ENCODE assay signal across 11 cellular contexts in the genomic region with DNA sequence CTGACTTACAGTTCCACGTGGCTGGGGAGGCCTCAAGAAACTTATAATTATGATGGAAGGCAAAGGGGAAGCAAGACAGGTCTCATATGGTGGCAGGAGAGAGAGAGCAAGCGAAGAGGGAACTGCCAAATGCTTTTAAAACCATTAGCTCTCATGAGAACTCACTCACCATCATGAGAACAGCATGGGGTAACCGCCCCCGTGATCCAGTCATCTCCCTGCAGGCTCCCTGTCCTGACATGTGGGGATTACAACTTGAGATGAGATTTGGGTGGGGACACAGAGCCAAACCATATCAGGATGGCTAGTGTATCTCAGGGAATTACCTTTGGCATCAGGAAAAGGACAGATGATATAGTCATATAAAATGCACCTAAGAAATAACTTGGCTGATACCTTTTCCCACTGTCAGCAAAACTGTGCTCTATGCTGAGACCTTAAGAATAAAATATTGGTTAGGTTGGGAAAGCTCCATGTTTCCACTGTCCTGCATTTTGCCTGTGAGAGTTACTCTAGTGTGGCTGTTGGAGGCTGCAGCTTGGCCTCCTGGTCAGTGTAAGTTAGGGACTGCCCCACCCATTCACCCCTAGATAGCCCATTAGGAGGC.
DNase-seq lines count a peak whose midpoint lies in the region; FAIRE-seq and TF ChIP-seq lines count a peak whose summit lies in the region.
"Had no signal": no experiment of that assay in that cellular context is flagged by ENCODE, and none has a peak within 500 bp of the region (broad histone marks: within the 10 kb centered on the region; RNA-seq: fewer than 3 reads in every experiment).

No MANE protein-coding gene starts in this region.

- no peak overlapping the region for H3K9ac ChIP-seq in H1 (replicated peaks in 1 of 4; ENCODE audit: extremely low read depth in 1 of 4, low read depth in 3 of 4, low read length in 3 of 4)
- no peak overlapping the region for H3K9ac ChIP-seq in subcutaneous abdominal adipose tissue (ENCODE audit: low read length in 5 of 5)
- H3K9ac ChIP-seq: SK-N-SH had no signal

- TF ChIP-seq CTCF in H1 (IDR thresholded peaks at IDR 0.05; ENCODE audit: control extremely low read depth in 1 of 3, insufficient read depth in 1 of 3, low read depth in 1 of 3, low read length in 3 of 3), result no peak

- no peak overlapping the region for H2BK20ac ChIP-seq in H1 (ENCODE audit: low read length)

- no peak overlapping the region for H2BK5ac ChIP-seq in H1 (ENCODE audit: low read depth, low read length)

- H2AK5ac ChIP-seq in H1 (ENCODE audit: low read depth, low read length), result no peak overlapping the region

- no peak overlapping the region; the same call in 1 of the 2 replicates for H3K18ac ChIP-seq in H1 (ENCODE audit: extremely low read depth, low read length)

- no peak overlapping the region for H3K14ac ChIP-seq in H1 (ENCODE audit: insufficient read length)

- H3K79me2 ChIP-seq in H1 (ENCODE audit: control insufficient read depth in 1 of 2, insufficient read depth in 2 of 2, low read length in 2 of 2), result no peaks in the 10 kb centered on the region

- no peak overlapping the region for H3K23ac ChIP-seq in H1 (ENCODE audit: insufficient read length)

- TF ChIP-seq EP300 in H1 (IDR thresholded peaks at IDR 0.05; ENCODE audit: borderline replicate concordance in 1 of 2, low read depth in 2 of 2, low read length in 2 of 2), result no peak

- TF ChIP-seq RAD21 in H1 (IDR thresholded peaks at IDR 0.05 in 1 of 2, conservative IDR thresholded peaks at IDR 0.05 in 1 of 2; ENCODE audit: low read depth in 2 of 2, low read length in 2 of 2), result no peak

- H3K4me3 ChIP-seq in MG63 (no peak overlapping the region), H1 (ENCODE audit: extremely low read depth in 1 of 4, insufficient read depth in 2 of 4, low read depth in 3 of 4, low read length in 4 of 4) (no peak overlapping the region), subcutaneous abdominal adipose tissue (ENCODE audit: low read depth in 1 of 5, low read length in 5 of 5) (no peak overlapping the region)

- no peak overlapping the region for H2BK15ac ChIP-seq in H1 (ENCODE audit: low read length)

- no peak overlapping the region for H4K8ac ChIP-seq in H1 (ENCODE audit: extremely low read depth, insufficient read depth, low read length)

- no peaks in the 10 kb centered on the region for H3K23me2 ChIP-seq in H1 (ENCODE audit: low read depth, low read length)

- POLR2A ChIA-PET in H1 (lab: Charles Lee; ENCODE audit: partially characterized antibody), result no interaction called here

- H4K20me1 ChIP-seq in H1 (replicated peaks in 1 of 2; ENCODE audit: control insufficient read depth in 1 of 2, insufficient read depth in 2 of 2, low read length in 2 of 2), result peaks cover 3% of the 10 kb centered on the region in 2 experiments

- FAIRE-seq in H1 (lab: Jason Lieb, UNC), result no peak

- H4K5ac ChIP-seq in H1 (ENCODE audit: insufficient read length, low read depth, low read length), result no peak overlapping the region

- WGBS in H1 (ENCODE audit: extremely low coverage in 1 of 2, insufficient coverage in 1 of 2, insufficient read length in 1 of 2, insufficient replicate concordance in 2 of 2, low coverage in 1 of 2, low lambda C conversion rate in 2 of 2, missing lambda C conversion rate in 1 of 2), 2 experiments, result 73% methylated on average over 4 of the region's 4 CpGs; no CpG with 5 or more reads in 1 of the 2 experiments

- H2BK12ac ChIP-seq in H1 (ENCODE audit: low read depth, low read length), result no peak overlapping the region

- peaks cover 18% of the 10 kb centered on the region for H3K36me3 ChIP-seq in MG63
- no peaks in the 10 kb centered on the region for H3K36me3 ChIP-seq in H1 (ENCODE audit: control insufficient read depth in 2 of 4, insufficient read depth in 4 of 4, low read length in 3 of 4)
- peaks cover 0 to 7% (median 0%) of the 10 kb centered on the region in 5 donors for H3K36me3 ChIP-seq in subcutaneous abdominal adipose tissue (ENCODE audit: control insufficient read depth in 5 of 5, insufficient read depth in 5 of 5, low read length in 5 of 5)

- H3K4me1 ChIP-seq in H1 (replicated peaks in 1 of 4; ENCODE audit: control insufficient read depth in 3 of 4, insufficient read depth in 4 of 4, low read length in 3 of 4), result peaks cover 7 to 18% (median 13%) of the 10 kb centered on the region in 4 experiments; a peak in 6 of 7 replicates
- H3K4me1 ChIP-seq in subcutaneous abdominal adipose tissue (ENCODE audit: control insufficient read depth in 5 of 5, insufficient read depth in 5 of 5, low read length in 5 of 5), result peaks cover 21 to 58% (median 46%) of the 10 kb centered on the region in 5 donors

- no peak overlapping the region for H2AFZ ChIP-seq in H1 (ENCODE audit: low read length)

- H3K56ac ChIP-seq in H1 (replicated peaks; ENCODE audit: insufficient read length, low read depth, low read length), result no peak overlapping the region

- no peak for TF ChIP-seq POLR2A in H1 (IDR thresholded peaks at IDR 0.05; ENCODE audit: control extremely low read depth in 1 of 2, low read depth in 2 of 2, low read length in 2 of 2)

- H3K4ac ChIP-seq in H1 (replicated peaks; ENCODE audit: insufficient read length, low read depth, low read length), result no peak overlapping the region

- H3K4me2 ChIP-seq in H1 (ENCODE audit: insufficient read depth in 1 of 2, low read depth in 2 of 2, low read length in 2 of 2), result no peak overlapping the region
- H3K4me2 ChIP-seq: SK-N-SH had no signal

- peak; percentile 25 for DNase-seq in Daoy (ENCODE audit: low read depth)
- peak; percentile 41 for DNase-seq in MG63
- DNase-seq in H1 (ENCODE audit: low read depth in 1 of 2, low spot score in 2 of 2), result no peak
- no peak for DNase-seq in NCI-H187 treated with DMSO at 0.1 percent for 48 hours (lab: John Stamatoyannopoulos, UW)
- no peak for DNase-seq in cardiac septum (ENCODE audit: low spot score)
- DNase-seq in NCI-H2196 treated with DMSO at 0.1 percent for 48 hours (lab: John Stamatoyannopoulos, UW; ENCODE audit: unreplicated experiment), result no peak
- DNase-seq: NCI-H1436 treated with DMSO at 0.1 percent for 48 hours, NCI-H2081 treated with DMSO at 0.1 percent for 48 hours, NCI-H69, SK-N-SH had no signal

- CTCF ChIA-PET in H1 (lab: Charles Lee; ENCODE audit: partially characterized antibody), result interaction anchor here (0.5 to 2.3 kb wide), 3 partner anchors 8 to 1285 kb away, joined by 3 to 8 read pairs (median 3); no protein-coding TSS in a partner anchor

- H3K9me3 ChIP-seq in MG63 (no peaks in the 10 kb centered on the region), H1 (ENCODE audit: insufficient read depth in 2 of 2, low read depth in 1 of 2, low read length in 1 of 2) (no peaks in the 10 kb centered on the region), subcutaneous abdominal adipose tissue (ENCODE audit: control insufficient read depth in 5 of 5, low read length in 5 of 5) (no peaks in the 10 kb centered on the region)
- H3K9me3 ChIP-seq: SK-N-SH had no signal

- no peak overlapping the region for H2BK120ac ChIP-seq in H1 (replicated peaks; ENCODE audit: low read depth, low read length)

- H4K91ac ChIP-seq in H1 (replicated peaks; ENCODE audit: insufficient read length, low read length), result no peak overlapping the region

- no peaks in the 10 kb centered on the region for H3K79me1 ChIP-seq in H1 (ENCODE audit: low read depth, low read length)

- H3K27ac ChIP-seq in H1 (ENCODE audit: low read depth, low read length) (no peak overlapping the region), subcutaneous abdominal adipose tissue (ENCODE audit: low read depth, low read length) (peak overlapping the region; percentile 90)

- intact Hi-C loops in cardiac septum (cut with DNase I), result no loop called here

- H3K27me3 ChIP-seq in MG63 (no peaks in the 10 kb centered on the region), H1 (replicated peaks in 1 of 4; ENCODE audit: control insufficient read depth in 3 of 4, extremely low read depth in 1 of 4, insufficient read depth in 3 of 4, low read length in 3 of 4) (peaks cover 9 to 35% (median 32%) of the 10 kb centered on the region in 4 experiments), subcutaneous abdominal adipose tissue (ENCODE audit: control insufficient read depth in 5 of 5, insufficient read depth in 4 of 5, low read length in 5 of 5) (no peaks in the 10 kb centered on the region)

TF ChIP-seq in H1, 55 proteins besides CTCF, POLR2A, EP300 and RAD21:
- TF ChIP-seq EGR1 (IDR thresholded peaks at IDR 0.05; ENCODE audit: borderline replicate concordance, low read depth, low read length), result 0 out of 2 replicates have a peak, but pooled peaks have one; percentile 15
- TF ChIP-seq TBP (IDR thresholded peaks at IDR 0.05; ENCODE audit: low read depth, low read length), result no peak

Comparison
In these comparisons a context has a peak if more than half of its experiments do, and no peak if none do; other contexts are left out.
1. DNase-seq: peak in Daoy (single experiment) and MG63 (single experiment); none in H1 (0 of 2), NCI-H187 treated with DMSO at 0.1 percent for 48 hours (single experiment), cardiac septum (single experiment) and NCI-H2196 treated with DMSO at 0.1 percent for 48 hours (single experiment).